In the genomic region with DNA sequence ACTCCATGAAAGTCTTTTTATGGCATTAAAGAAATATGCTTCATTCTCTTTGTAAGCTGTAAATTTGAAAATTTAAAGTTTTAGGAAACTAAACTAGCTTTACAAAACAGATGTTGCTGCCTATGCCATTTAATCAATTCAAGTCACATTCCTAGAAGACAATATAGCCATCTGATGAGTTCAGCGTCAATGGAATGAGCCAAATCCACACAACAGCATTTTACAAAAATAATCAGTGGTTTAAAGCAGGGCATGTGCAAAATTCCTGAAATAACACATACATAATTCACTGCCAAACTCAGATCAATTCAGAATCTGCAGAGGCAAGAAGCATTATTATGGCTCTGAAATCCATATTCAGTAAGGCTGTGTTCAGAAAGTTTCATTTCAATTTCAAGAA, we compare ENCODE assay signal across 24 cellular contexts.
DNase-seq lines count a peak whose midpoint lies in the region; ATAC-seq and TF ChIP-seq lines count a peak whose summit lies in the region.
"Had no signal": no experiment of that assay in that cellular context is flagged by ENCODE, and none has a peak within 500 bp of the region (broad histone marks: within the 10 kb centered on the region; RNA-seq: fewer than 3 reads in every experiment).

No MANE protein-coding gene starts in this region.

- H3K4me3 ChIP-seq in ACC112 (ENCODE audit: low read depth, low read length) (peak overlapping the region; percentile 9; the same call in 1 of the 2 replicates), astrocyte of the spinal cord (ENCODE audit: low read depth, low read length) (no peak overlapping the region)
- H3K4me3 ChIP-seq in naive thymus-derived CD4-positive, alpha-beta T cell (ENCODE audit: low read length) = no peak overlapping the region
- H3K4me3 ChIP-seq: prostate gland, stomach, uterus had no signal

- peaks cover 88% of the 10 kb centered on the region for H3K79me2 ChIP-seq in ACC112 (ENCODE audit: control insufficient read depth, insufficient read depth, low read length, unreplicated experiment)

- peak overlapping the region; percentile 32 for H3K27ac Mint-ChIP-seq in memory B cell
- H3K27ac Mint-ChIP-seq in naive thymus-derived CD4-positive, alpha-beta T cell = no peak overlapping the region
- no peak overlapping the region for H3K27ac Mint-ChIP-seq in activated T-cell treated with anti-CD3 and anti-CD28 coated beads, Interleukin-2, amount 50 U/mL, for 24 hours
- H3K27ac Mint-ChIP-seq: activated CD4-positive, alpha-beta T cell treated with anti-CD3 and anti-CD28 coated beads, Interleukin-2, amount 10 ng/mL, durations not matched to agents 24 days and 14 days had no signal

- intact Hi-C loops in naive thymus-derived CD4-positive, alpha-beta T cell (cut with micrococcal nuclease) = no loop called here

- in situ Hi-C loops in astrocyte of the spinal cord (cut with HindIII; ENCODE audit: low sequenced_read_pairs) = no loop called here

- H3K27me3 Mint-ChIP-seq in memory B cell = no peaks in the 10 kb centered on the region
- no peaks in the 10 kb centered on the region for H3K27me3 Mint-ChIP-seq in naive thymus-derived CD4-positive, alpha-beta T cell
- H3K27me3 Mint-ChIP-seq in activated T-cell treated with anti-CD3 and anti-CD28 coated beads, Interleukin-2, amount 50 U/mL, for 24 hours = no peaks in the 10 kb centered on the region
- H3K27me3 Mint-ChIP-seq: activated CD4-positive, alpha-beta T cell treated with anti-CD3 and anti-CD28 coated beads, Interleukin-2, amount 10 ng/mL, durations not matched to agents 24 days and 14 days; CD4-positive, alpha-beta memory T cell; central memory CD8-positive, alpha-beta T cell; effector memory CD8-positive, alpha-beta T cell had no signal

- no peaks in the 10 kb centered on the region for H3K9me3 Mint-ChIP-seq in memory B cell
- no peaks in the 10 kb centered on the region for H3K9me3 Mint-ChIP-seq in naive thymus-derived CD4-positive, alpha-beta T cell
- H3K9me3 Mint-ChIP-seq in activated T-cell treated with anti-CD3 and anti-CD28 coated beads, Interleukin-2, amount 50 U/mL, for 24 hours = no peaks in the 10 kb centered on the region
- H3K9me3 Mint-ChIP-seq: activated CD4-positive, alpha-beta T cell treated with anti-CD3 and anti-CD28 coated beads, Interleukin-2, amount 10 ng/mL, durations not matched to agents 24 days and 14 days; CD4-positive, alpha-beta memory T cell; central memory CD8-positive, alpha-beta T cell; effector memory CD8-positive, alpha-beta T cell had no signal

- peak; percentile 62 for DNase-seq in HCEC 1CT
- DNase-seq in astrocyte of the spinal cord (ENCODE audit: low read depth, low spot score) = peak; percentile 37
- DNase-seq in memory B cell (ENCODE audit: low spot score in 2 of 2) = no peak
- DNase-seq in naive thymus-derived CD4-positive, alpha-beta T cell = no peak
- no peak for DNase-seq in superior temporal gyrus (ENCODE audit: extremely low spot score)
- DNase-seq in DMS79 treated with DMSO at 0.1 percent for 48 hours (lab: John Stamatoyannopoulos, UW) = no peak
- DNase-seq in activated T-cell treated with anti-CD3 and anti-CD28 coated beads, Interleukin-2, amount 50 U/mL, for 24 hours = no peak
- DNase-seq: activated CD4-positive, alpha-beta T cell treated with anti-CD3 and anti-CD28 coated beads, Interleukin-2, amount 10 ng/mL, durations not matched to agents 24 days and 14 days; activated effector memory CD4-positive, alpha-beta T cell treated with Interleukin-2 at 50 U/mL for 16 hours; CD4-positive, alpha-beta memory T cell; effector memory CD8-positive, alpha-beta T cell; Kasumi-1; kidney glomerular epithelial cell; NCI-H1105; NCI-H2081 treated with DMSO at 0.1 percent for 48 hours; NCI-H510A; small intestine; stimulated activated CD4-positive, alpha-beta T cell treated with anti-CD3 and anti-CD28 coated beads, Interleukin-4, amount 100 ng/mL, for 1 hour; stomach; T-helper 1 cell; uterus had no signal

- peaks cover 33% of the 10 kb centered on the region for H3K4me1 Mint-ChIP-seq in memory B cell
- H3K4me1 Mint-ChIP-seq in naive thymus-derived CD4-positive, alpha-beta T cell = peaks cover 12 to 96% (median 84%) of the 10 kb centered on the region in 7 donors
- peaks cover 70% of the 10 kb centered on the region for H3K4me1 Mint-ChIP-seq in activated T-cell treated with anti-CD3 and anti-CD28 coated beads, Interleukin-2, amount 50 U/mL, for 24 hours (ENCODE audit: low read depth)

- no peak for ATAC-seq in memory B cell (ENCODE audit: low read depth)
- no peak for ATAC-seq in naive thymus-derived CD4-positive, alpha-beta T cell
- ATAC-seq: effector memory CD8-positive, alpha-beta T cell had no signal

- H3K4me1 ChIP-seq in ACC112 (ENCODE audit: control insufficient read depth, insufficient read depth, low read length, unreplicated experiment) = peaks cover 36% of the 10 kb centered on the region
- H3K4me1 ChIP-seq in naive thymus-derived CD4-positive, alpha-beta T cell (ENCODE audit: control insufficient read depth in 2 of 2, insufficient read depth in 2 of 2, low read length in 2 of 2) = peaks cover 0 to 13% of the 10 kb centered on the region in 2 donors

- TF ChIP-seq CTCF in astrocyte of the spinal cord (IDR thresholded peaks at IDR 0.05; ENCODE audit: low read depth, low read length) = no peak

- no peaks in the 10 kb centered on the region for H3K36me3 ChIP-seq in ACC112 (ENCODE audit: insufficient read depth, low read length)
- H3K36me3 ChIP-seq in naive thymus-derived CD4-positive, alpha-beta T cell (ENCODE audit: control insufficient read depth in 2 of 3, insufficient read depth in 3 of 3, low read length in 3 of 3) = no peaks in the 10 kb centered on the region
- H3K36me3 ChIP-seq: prostate gland, stomach, uterus had no signal

- no peaks in the 10 kb centered on the region for H3K27me3 ChIP-seq in ACC112 (ENCODE audit: insufficient read depth, low read length)
- H3K27me3 ChIP-seq in naive thymus-derived CD4-positive, alpha-beta T cell (ENCODE audit: control insufficient read depth in 2 of 2, insufficient read depth in 2 of 2, low read length in 2 of 2) = no peaks in the 10 kb centered on the region
- H3K27me3 ChIP-seq: stomach, uterus had no signal

- POLR2A ChIA-PET in naive thymus-derived CD4-positive, alpha-beta T cell (lab: Charles Lee) = no interaction called here

- H3K9me3 ChIP-seq in naive thymus-derived CD4-positive, alpha-beta T cell (ENCODE audit: control insufficient read depth in 2 of 3, low read length in 3 of 3) = no peaks in the 10 kb centered on the region
- H3K9me3 ChIP-seq: prostate gland, stomach, uterus had no signal

- peaks cover 2% of the 10 kb centered on the region for H3K36me3 Mint-ChIP-seq in memory B cell
- peaks cover 0 to 22% (median 5%) of the 10 kb centered on the region in 5 donors for H3K36me3 Mint-ChIP-seq in naive thymus-derived CD4-positive, alpha-beta T cell
- peaks cover 18% of the 10 kb centered on the region for H3K36me3 Mint-ChIP-seq in activated T-cell treated with anti-CD3 and anti-CD28 coated beads, Interleukin-2, amount 50 U/mL, for 24 hours (ENCODE audit: low read depth)

- H2AFZ ChIP-seq in ACC112 (ENCODE audit: low read length, unreplicated experiment) = no peak overlapping the region

- no peak overlapping the region for H3K4me3 Mint-ChIP-seq in memory B cell
- no peak overlapping the region for H3K4me3 Mint-ChIP-seq in naive thymus-derived CD4-positive, alpha-beta T cell
- no peak overlapping the region for H3K4me3 Mint-ChIP-seq in activated T-cell treated with anti-CD3 and anti-CD28 coated beads, Interleukin-2, amount 50 U/mL, for 24 hours
- H3K4me3 Mint-ChIP-seq: activated CD4-positive, alpha-beta T cell treated with anti-CD3 and anti-CD28 coated beads, Interleukin-2, amount 10 ng/mL, durations not matched to agents 24 days and 14 days; central memory CD8-positive, alpha-beta T cell; effector memory CD8-positive, alpha-beta T cell had no signal

- peak overlapping the region; percentile 58 for H3K27ac ChIP-seq in ACC112 (ENCODE audit: low read depth, low read length)
- H3K27ac ChIP-seq in naive thymus-derived CD4-positive, alpha-beta T cell (ENCODE audit: low read depth, low read length) = no peak overlapping the region
- H3K27ac ChIP-seq: prostate gland, stomach, uterus had no signal

- CTCF ChIA-PET in naive thymus-derived CD4-positive, alpha-beta T cell (lab: Charles Lee) = interaction anchor here (1.0 kb wide), 1 partner anchor 34 kb away, joined by 4 read pairs; no protein-coding TSS in a partner anchor

Comparison
In these comparisons a context has a peak if more than half of its experiments do, and no peak if none do; other contexts are left out.
1. DNase-seq: peak in HCEC 1CT (single experiment) and astrocyte of the spinal cord (single experiment); none in memory B cell (0 of 2), naive thymus-derived CD4-positive, alpha-beta T cell (0 of 9), superior temporal gyrus (single experiment), DMS79 treated with DMSO at 0.1 percent for 48 hours (single experiment) and activated T-cell treated with anti-CD3 and anti-CD28 coated beads, Interleukin-2, amount 50 U/mL, for 24 hours (single experiment).